16 cellular contexts compared by ENCODE assay signal in genomic region chr1:18142471-18142870, GRCh38. TPM values are rescaled to one million over a fixed set of nuclear protein-coding genes. Genes with fewer than 3 reads are reported as not detected.
DNase-seq lines count a peak whose midpoint lies in the region; ATAC-seq and TF ChIP-seq lines count a peak whose summit lies in the region.
"Had no signal": no experiment of that assay in that cellular context is flagged by ENCODE, and none has a peak within 500 bp of the region (broad histone marks: within the 10 kb centered on the region; RNA-seq: fewer than 3 reads in every experiment).

No MANE protein-coding gene starts in this region.

- H3K9me3 ChIP-seq in BE2C: no peaks in the 10 kb centered on the region
- H3K9me3 ChIP-seq in Peyer's patch: no peaks in the 10 kb centered on the region

- DNase-seq in BE2C: peak; percentile 37
- no peak for DNase-seq in GM23338 (ENCODE audit: low spot score)
- peak; percentile 69 for DNase-seq in cerebellar cortex (ENCODE audit: low spot score)
- peak; percentile 14 for DNase-seq in medulla oblongata (ENCODE audit: extremely low spot score)
- DNase-seq in Peyer's patch: no peak
- DNase-seq: CD8-positive, alpha-beta T cell; COR-L47; DMS53; HCEC 1CT; HFFc6 had no signal

- H3K4me1 Mint-ChIP-seq in GM23338: peaks cover 25% of the 10 kb centered on the region
- H3K4me1 Mint-ChIP-seq: CD14-positive monocyte had no signal

- H3K27ac ChIP-seq in GM23338 (ENCODE audit: low read depth) (no peak overlapping the region), Peyer's patch (no peak overlapping the region)

- no peak overlapping the region for H3K4me3 Mint-ChIP-seq in GM23338
- H3K4me3 Mint-ChIP-seq: CD14-positive monocyte; CD8-positive, alpha-beta T cell; HFFc6 had no signal

- H3K36me3 Mint-ChIP-seq in GM23338 (ENCODE audit: low read depth): no peaks in the 10 kb centered on the region
- H3K36me3 Mint-ChIP-seq: CD14-positive monocyte; CD8-positive, alpha-beta T cell had no signal

- H3K4me2 ChIP-seq in GM23338: no peak overlapping the region

- H3K27me3 Mint-ChIP-seq in GM23338 (ENCODE audit: insufficient read depth, low read depth, poor library complexity): peaks cover 8% of the 10 kb centered on the region

- H3K4me1 ChIP-seq in BE2C (peaks cover 8% of the 10 kb centered on the region), GM23338 (ENCODE audit: insufficient read depth) (peaks cover 9% of the 10 kb centered on the region), Peyer's patch (no peaks in the 10 kb centered on the region)

- no peak overlapping the region for H3K27ac Mint-ChIP-seq in GM23338
- H3K27ac Mint-ChIP-seq: CD8-positive, alpha-beta T cell; HFFc6 had no signal

- no peaks in the 10 kb centered on the region; the same call in 1 of the 2 replicates for H4K20me1 ChIP-seq in GM23338 (replicated peaks; ENCODE audit: insufficient read depth)

- ATAC-seq in GM23338 (peak; percentile 33; the same call in 2 of the 3 replicates), GM18870 (IDR thresholded peaks at IDR 0.05; ENCODE audit: unreplicated experiment) (no peak), GM19324 (IDR thresholded peaks at IDR 0.05; ENCODE audit: low FRiP score, unreplicated experiment) (no peak)
- ATAC-seq: CD8-positive, alpha-beta T cell; HepG2 had no signal

- no peaks in the 10 kb centered on the region for H3F3A ChIP-seq in GM23338 (replicated peaks; ENCODE audit: low read depth)

- H3K27me3 ChIP-seq in BE2C (no peaks in the 10 kb centered on the region), GM23338 (ENCODE audit: insufficient read depth) (no peaks in the 10 kb centered on the region), Peyer's patch (no peaks in the 10 kb centered on the region)

- TF ChIP-seq CTCF in BE2C (IDR thresholded peaks at IDR 0.05; ENCODE audit: low read depth, low read length) (no peak), GM23338 (conservative IDR thresholded peaks at IDR 0.05; ENCODE audit: low read depth in 2 of 2) (no peak), Peyer's patch (IDR thresholded peaks at IDR 0.05) (no peak)

- TF ChIP-seq POLR2A in Peyer's patch (IDR thresholded peaks at IDR 0.05): no peak

- H3K79me2 ChIP-seq in GM23338 (replicated peaks; ENCODE audit: insufficient read depth): no peaks in the 10 kb centered on the region

- no peaks in the 10 kb centered on the region for H3K9me2 ChIP-seq in GM23338 (ENCODE audit: insufficient read depth)

- H3K36me3 ChIP-seq in BE2C (no peaks in the 10 kb centered on the region), GM23338 (ENCODE audit: insufficient read depth) (no peaks in the 10 kb centered on the region), Peyer's patch (no peaks in the 10 kb centered on the region)

- no peaks in the 10 kb centered on the region for H3K9me3 Mint-ChIP-seq in GM23338
- H3K9me3 Mint-ChIP-seq: CD14-positive monocyte; CD8-positive, alpha-beta T cell had no signal

- H3K4me3 ChIP-seq in BE2C (ENCODE audit: low read depth, low read length) (no peak overlapping the region), GM23338 (no peak overlapping the region), Peyer's patch (no peak overlapping the region)

- no peak overlapping the region for H2AFZ ChIP-seq in GM23338

TF ChIP-seq in GM23338, 12 proteins besides CTCF, POLR2A, EP300 and RAD21:
- TF ChIP-seq, protein P1, sequence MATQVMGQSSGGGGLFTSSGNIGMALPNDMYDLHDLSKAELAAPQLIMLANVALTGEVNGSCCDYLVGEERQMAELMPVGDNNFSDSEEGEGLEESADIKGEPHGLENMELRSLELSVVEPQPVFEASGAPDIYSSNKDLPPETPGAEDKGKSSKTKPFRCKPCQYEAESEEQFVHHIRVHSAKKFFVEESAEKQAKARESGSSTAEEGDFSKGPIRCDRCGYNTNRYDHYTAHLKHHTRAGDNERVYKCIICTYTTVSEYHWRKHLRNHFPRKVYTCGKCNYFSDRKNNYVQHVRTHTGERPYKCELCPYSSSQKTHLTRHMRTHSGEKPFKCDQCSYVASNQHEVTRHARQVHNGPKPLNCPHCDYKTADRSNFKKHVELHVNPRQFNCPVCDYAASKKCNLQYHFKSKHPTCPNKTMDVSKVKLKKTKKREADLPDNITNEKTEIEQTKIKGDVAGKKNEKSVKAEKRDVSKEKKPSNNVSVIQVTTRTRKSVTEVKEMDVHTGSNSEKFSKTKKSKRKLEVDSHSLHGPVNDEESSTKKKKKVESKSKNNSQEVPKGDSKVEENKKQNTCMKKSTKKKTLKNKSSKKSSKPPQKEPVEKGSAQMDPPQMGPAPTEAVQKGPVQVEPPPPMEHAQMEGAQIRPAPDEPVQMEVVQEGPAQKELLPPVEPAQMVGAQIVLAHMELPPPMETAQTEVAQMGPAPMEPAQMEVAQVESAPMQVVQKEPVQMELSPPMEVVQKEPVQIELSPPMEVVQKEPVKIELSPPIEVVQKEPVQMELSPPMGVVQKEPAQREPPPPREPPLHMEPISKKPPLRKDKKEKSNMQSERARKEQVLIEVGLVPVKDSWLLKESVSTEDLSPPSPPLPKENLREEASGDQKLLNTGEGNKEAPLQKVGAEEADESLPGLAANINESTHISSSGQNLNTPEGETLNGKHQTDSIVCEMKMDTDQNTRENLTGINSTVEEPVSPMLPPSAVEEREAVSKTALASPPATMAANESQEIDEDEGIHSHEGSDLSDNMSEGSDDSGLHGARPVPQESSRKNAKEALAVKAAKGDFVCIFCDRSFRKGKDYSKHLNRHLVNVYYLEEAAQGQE (IDR thresholded peaks at IDR 0.05; ENCODE audit: unreplicated experiment): no peak
- TF ChIP-seq JUNB (IDR thresholded peaks at IDR 0.05; ENCODE audit: unreplicated experiment): no peak
- TF ChIP-seq EZH2phosphoT487 (IDR thresholded peaks at IDR 0.05; ENCODE audit: unreplicated experiment): no peak
- no peak for TF ChIP-seq ZNF331 (CRISPR knock-in tag; IDR thresholded peaks at IDR 0.05; ENCODE audit: low read depth)
- no peak for TF ChIP-seq ZNF114 (CRISPR knock-in tag; IDR thresholded peaks at IDR 0.05)
- TF ChIP-seq CREB1 (CRISPR knock-in tag; IDR thresholded peaks at IDR 0.05; ENCODE audit: low read depth): no peak
- no peak for TF ChIP-seq POLR2AphosphoS5 (IDR thresholded peaks at IDR 0.05; ENCODE audit: low read depth)
- no peak for TF ChIP-seq EZH2 (IDR thresholded peaks at IDR 0.05; ENCODE audit: low read depth, unreplicated experiment)
- TF ChIP-seq ETS1 (IDR thresholded peaks at IDR 0.05): no peak

RNA-seq across cellular contexts. Expression of gene IGSF21, which starts 34.9 kb away (rescaled TPM):
- polyA plus RNA-seq in BE2C (2012; ENCODE audit: insufficient read depth, insufficient read length, low read depth): 0.69 TPM
- 15.6 and 17.9 TPM in 2 replicates for total RNA-seq in GM23338 (2014; rRNA removed; shearing (Covaris generic))
- polyA plus RNA-seq in GM23338 (2016; fragmentation: Nextera tagmentation; extraction: Ambion mirVana): 14.5 and 15.7 TPM in 2 replicates
- total RNA-seq in Peyer's patch: not detected
- total RNA-seq: CD8-positive, alpha-beta T cell; HepG2; HFFc6; HT1080 had no signal
- polyA plus RNA-seq: BJ, CD14-positive monocyte, HepG2 had no signal

Comparison
In these comparisons a context has a peak if more than half of its experiments do, and no peak if none do; other contexts are left out.
1. DNase-seq: peak in BE2C (single experiment), cerebellar cortex (single experiment) and medulla oblongata (single experiment); none in GM23338 (single experiment) and Peyer's patch (0 of 3).
2. RNA of gene IGSF21, which starts 34.9 kb away (total RNA-seq): 15.6 to 17.9 TPM in GM23338; not detected in Peyer's patch; every median in the first group is over 10 times any median in the second.